ENCODE assay signal across 1 cellular context in the genomic region with DNA sequence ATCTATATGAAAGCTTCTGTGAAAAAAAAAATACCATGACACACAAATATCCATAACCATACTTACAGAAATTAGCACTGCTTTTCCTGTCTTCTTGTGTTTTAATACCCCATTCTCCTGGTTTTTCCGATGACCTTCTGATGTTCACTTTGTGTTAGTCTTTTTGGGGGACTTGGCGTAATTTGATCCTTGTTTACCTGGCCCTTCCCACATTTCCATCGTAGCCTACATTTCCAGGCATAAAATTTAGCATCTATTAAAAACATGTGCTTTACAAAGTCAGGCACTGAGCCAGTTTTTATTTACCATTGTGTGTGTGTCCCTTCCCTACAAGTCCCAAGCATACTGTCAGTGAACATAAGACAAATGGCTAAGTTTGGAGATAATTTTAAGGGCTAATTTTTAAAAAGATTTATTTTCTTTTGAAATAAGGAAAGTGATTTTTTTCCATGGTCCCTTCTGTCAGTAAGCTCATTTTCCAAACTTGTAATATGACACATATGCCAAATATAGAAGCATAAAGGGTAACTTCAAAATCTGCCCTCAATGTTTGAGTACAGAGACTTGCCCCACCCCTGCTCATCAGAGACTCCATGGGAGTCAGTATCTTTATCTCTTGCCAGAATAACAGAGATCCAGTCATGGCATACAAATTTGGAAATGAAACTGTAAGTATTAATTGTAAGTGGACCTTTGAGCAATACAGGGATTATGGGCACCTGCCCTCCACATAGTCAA.
A peak's percentile ranks its signal among the peaks of the same experiment; 100 is the strongest.
TF ChIP-seq lines count a peak whose summit lies in the region.

No MANE protein-coding gene starts in this region.

TF ChIP-seq in HepG2, 621 proteins besides CTCF, POLR2A, EP300 and RAD21 (continues in another document):
- TF ChIP-seq ARNT2 (CRISPR knock-in tag; IDR thresholded peaks at IDR 0.05; ENCODE audit: low read depth) (no peak), ELF4 (CRISPR knock-in tag; IDR thresholded peaks at IDR 0.05; ENCODE audit: borderline replicate concordance) (no peak), SMYD3 (CRISPR knock-in tag; IDR thresholded peaks at IDR 0.05) (no peak), SETDB1 (CRISPR knock-in tag; IDR thresholded peaks at IDR 0.05; ENCODE audit: borderline replicate concordance) (no peak), GATAD2A (CRISPR knock-in tag; IDR thresholded peaks at IDR 0.05) (peak; percentile 25), ZNF3 (CRISPR knock-in tag; IDR thresholded peaks at IDR 0.05) (no peak), XRCC5 (optimal IDR thresholded peaks at IDR 0.05; ENCODE audit: low read length) (no peak), EEA1 (CRISPR knock-in tag; IDR thresholded peaks at IDR 0.05; ENCODE audit: borderline replicate concordance) (no peak), NR2F6 (IDR thresholded peaks at IDR 0.05) (no peak), NR2F6 (CRISPR knock-in tag; IDR thresholded peaks at IDR 0.05) (no peak), ZFP36 (IDR thresholded peaks at IDR 0.05; ENCODE audit: borderline replicate concordance, low read depth, low read length, partially characterized antibody) (no peak), MED1 (CRISPR knock-in tag; IDR thresholded peaks at IDR 0.05) (0 out of 2 replicates have a peak, but pooled peaks have one; percentile 26), NCOA2 (CRISPR knock-in tag; IDR thresholded peaks at IDR 0.05) (peak; percentile 9; the same call in 1 of the 2 replicates), POGZ (CRISPR knock-in tag; IDR thresholded peaks at IDR 0.05) (peak; percentile 58), ZMYM4 (CRISPR knock-in tag; IDR thresholded peaks at IDR 0.05) (peak; percentile 55), GATA4 (IDR thresholded peaks at IDR 0.05; ENCODE audit: borderline replicate concordance, low read depth) (no peak), ATAD3A (CRISPR knock-in tag; IDR thresholded peaks at IDR 0.05) (no peak), POLR2AphosphoS5 (IDR thresholded peaks at IDR 0.05; ENCODE audit: low read depth, low read length) (no peak), SAP130 (CRISPR knock-in tag; IDR thresholded peaks at IDR 0.05; ENCODE audit: low read depth) (peak; percentile 11; the same call in 1 of the 2 replicates), NKX3-1 (CRISPR knock-in tag; IDR thresholded peaks at IDR 0.05) (0 out of 2 replicates have a peak, but pooled peaks have one; percentile 4), TP53 (CRISPR knock-in tag; conservative IDR thresholded peaks at IDR 0.05) (no peak), SIX4 (CRISPR knock-in tag; IDR thresholded peaks at IDR 0.05) (peak; percentile 82)
- TF ChIP-seq, protein P1, sequence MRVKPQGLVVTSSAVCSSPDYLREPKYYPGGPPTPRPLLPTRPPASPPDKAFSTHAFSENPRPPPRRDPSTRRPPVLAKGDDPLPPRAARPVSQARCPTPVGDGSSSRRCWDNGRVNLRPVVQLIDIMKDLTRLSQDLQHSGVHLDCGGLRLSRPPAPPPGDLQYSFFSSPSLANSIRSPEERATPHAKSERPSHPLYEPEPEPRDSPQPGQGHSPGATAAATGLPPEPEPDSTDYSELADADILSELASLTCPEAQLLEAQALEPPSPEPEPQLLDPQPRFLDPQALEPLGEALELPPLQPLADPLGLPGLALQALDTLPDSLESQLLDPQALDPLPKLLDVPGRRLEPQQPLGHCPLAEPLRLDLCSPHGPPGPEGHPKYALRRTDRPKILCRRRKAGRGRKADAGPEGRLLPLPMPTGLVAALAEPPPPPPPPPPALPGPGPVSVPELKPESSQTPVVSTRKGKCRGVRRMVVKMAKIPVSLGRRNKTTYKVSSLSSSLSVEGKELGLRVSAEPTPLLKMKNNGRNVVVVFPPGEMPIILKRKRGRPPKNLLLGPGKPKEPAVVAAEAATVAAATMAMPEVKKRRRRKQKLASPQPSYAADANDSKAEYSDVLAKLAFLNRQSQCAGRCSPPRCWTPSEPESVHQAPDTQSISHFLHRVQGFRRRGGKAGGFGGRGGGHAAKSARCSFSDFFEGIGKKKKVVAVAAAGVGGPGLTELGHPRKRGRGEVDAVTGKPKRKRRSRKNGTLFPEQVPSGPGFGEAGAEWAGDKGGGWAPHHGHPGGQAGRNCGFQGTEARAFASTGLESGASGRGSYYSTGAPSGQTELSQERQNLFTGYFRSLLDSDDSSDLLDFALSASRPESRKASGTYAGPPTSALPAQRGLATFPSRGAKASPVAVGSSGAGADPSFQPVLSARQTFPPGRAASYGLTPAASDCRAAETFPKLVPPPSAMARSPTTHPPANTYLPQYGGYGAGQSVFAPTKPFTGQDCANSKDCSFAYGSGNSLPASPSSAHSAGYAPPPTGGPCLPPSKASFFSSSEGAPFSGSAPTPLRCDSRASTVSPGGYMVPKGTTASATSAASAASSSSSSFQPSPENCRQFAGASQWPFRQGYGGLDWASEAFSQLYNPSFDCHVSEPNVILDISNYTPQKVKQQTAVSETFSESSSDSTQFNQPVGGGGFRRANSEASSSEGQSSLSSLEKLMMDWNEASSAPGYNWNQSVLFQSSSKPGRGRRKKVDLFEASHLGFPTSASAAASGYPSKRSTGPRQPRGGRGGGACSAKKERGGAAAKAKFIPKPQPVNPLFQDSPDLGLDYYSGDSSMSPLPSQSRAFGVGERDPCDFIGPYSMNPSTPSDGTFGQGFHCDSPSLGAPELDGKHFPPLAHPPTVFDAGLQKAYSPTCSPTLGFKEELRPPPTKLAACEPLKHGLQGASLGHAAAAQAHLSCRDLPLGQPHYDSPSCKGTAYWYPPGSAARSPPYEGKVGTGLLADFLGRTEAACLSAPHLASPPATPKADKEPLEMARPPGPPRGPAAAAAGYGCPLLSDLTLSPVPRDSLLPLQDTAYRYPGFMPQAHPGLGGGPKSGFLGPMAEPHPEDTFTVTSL (CRISPR knock-in tag; IDR thresholded peaks at IDR 0.05; ENCODE audit: borderline replicate concordance), result 0 out of 2 replicates have a peak, but pooled peaks have one; percentile 26
- TF ChIP-seq, protein P2, sequence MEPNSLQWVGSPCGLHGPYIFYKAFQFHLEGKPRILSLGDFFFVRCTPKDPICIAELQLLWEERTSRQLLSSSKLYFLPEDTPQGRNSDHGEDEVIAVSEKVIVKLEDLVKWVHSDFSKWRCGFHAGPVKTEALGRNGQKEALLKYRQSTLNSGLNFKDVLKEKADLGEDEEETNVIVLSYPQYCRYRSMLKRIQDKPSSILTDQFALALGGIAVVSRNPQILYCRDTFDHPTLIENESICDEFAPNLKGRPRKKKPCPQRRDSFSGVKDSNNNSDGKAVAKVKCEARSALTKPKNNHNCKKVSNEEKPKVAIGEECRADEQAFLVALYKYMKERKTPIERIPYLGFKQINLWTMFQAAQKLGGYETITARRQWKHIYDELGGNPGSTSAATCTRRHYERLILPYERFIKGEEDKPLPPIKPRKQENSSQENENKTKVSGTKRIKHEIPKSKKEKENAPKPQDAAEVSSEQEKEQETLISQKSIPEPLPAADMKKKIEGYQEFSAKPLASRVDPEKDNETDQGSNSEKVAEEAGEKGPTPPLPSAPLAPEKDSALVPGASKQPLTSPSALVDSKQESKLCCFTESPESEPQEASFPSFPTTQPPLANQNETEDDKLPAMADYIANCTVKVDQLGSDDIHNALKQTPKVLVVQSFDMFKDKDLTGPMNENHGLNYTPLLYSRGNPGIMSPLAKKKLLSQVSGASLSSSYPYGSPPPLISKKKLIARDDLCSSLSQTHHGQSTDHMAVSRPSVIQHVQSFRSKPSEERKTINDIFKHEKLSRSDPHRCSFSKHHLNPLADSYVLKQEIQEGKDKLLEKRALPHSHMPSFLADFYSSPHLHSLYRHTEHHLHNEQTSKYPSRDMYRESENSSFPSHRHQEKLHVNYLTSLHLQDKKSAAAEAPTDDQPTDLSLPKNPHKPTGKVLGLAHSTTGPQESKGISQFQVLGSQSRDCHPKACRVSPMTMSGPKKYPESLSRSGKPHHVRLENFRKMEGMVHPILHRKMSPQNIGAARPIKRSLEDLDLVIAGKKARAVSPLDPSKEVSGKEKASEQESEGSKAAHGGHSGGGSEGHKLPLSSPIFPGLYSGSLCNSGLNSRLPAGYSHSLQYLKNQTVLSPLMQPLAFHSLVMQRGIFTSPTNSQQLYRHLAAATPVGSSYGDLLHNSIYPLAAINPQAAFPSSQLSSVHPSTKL (CRISPR knock-in tag; IDR thresholded peaks at IDR 0.05), result peak; percentile 10; the same call in 1 of the 2 replicates
- TF ChIP-seq, protein P3, sequence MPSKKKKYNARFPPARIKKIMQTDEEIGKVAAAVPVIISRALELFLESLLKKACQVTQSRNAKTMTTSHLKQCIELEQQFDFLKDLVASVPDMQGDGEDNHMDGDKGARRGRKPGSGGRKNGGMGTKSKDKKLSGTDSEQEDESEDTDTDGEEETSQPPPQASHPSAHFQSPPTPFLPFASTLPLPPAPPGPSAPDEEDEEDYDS (CRISPR knock-in tag; IDR thresholded peaks at IDR 0.05), result no peak
- TF ChIP-seq, protein P4, sequence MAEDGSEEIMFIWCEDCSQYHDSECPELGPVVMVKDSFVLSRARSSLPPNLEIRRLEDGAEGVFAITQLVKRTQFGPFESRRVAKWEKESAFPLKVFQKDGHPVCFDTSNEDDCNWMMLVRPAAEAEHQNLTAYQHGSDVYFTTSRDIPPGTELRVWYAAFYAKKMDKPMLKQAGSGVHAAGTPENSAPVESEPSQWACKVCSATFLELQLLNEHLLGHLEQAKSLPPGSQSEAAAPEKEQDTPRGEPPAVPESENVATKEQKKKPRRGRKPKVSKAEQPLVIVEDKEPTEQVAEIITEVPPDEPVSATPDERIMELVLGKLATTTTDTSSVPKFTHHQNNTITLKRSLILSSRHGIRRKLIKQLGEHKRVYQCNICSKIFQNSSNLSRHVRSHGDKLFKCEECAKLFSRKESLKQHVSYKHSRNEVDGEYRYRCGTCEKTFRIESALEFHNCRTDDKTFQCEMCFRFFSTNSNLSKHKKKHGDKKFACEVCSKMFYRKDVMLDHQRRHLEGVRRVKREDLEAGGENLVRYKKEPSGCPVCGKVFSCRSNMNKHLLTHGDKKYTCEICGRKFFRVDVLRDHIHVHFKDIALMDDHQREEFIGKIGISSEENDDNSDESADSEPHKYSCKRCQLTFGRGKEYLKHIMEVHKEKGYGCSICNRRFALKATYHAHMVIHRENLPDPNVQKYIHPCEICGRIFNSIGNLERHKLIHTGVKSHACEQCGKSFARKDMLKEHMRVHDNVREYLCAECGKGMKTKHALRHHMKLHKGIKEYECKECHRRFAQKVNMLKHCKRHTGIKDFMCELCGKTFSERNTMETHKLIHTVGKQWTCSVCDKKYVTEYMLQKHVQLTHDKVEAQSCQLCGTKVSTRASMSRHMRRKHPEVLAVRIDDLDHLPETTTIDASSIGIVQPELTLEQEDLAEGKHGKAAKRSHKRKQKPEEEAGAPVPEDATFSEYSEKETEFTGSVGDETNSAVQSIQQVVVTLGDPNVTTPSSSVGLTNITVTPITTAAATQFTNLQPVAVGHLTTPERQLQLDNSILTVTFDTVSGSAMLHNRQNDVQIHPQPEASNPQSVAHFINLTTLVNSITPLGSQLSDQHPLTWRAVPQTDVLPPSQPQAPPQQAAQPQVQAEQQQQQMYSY (CRISPR knock-in tag; IDR thresholded peaks at IDR 0.05), result 0 out of 2 replicates have a peak, but pooled peaks have one; percentile 23
- TF ChIP-seq, protein P5, sequence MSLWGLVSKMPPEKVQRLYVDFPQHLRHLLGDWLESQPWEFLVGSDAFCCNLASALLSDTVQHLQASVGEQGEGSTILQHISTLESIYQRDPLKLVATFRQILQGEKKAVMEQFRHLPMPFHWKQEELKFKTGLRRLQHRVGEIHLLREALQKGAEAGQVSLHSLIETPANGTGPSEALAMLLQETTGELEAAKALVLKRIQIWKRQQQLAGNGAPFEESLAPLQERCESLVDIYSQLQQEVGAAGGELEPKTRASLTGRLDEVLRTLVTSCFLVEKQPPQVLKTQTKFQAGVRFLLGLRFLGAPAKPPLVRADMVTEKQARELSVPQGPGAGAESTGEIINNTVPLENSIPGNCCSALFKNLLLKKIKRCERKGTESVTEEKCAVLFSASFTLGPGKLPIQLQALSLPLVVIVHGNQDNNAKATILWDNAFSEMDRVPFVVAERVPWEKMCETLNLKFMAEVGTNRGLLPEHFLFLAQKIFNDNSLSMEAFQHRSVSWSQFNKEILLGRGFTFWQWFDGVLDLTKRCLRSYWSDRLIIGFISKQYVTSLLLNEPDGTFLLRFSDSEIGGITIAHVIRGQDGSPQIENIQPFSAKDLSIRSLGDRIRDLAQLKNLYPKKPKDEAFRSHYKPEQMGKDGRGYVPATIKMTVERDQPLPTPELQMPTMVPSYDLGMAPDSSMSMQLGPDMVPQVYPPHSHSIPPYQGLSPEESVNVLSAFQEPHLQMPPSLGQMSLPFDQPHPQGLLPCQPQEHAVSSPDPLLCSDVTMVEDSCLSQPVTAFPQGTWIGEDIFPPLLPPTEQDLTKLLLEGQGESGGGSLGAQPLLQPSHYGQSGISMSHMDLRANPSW (CRISPR knock-in tag; IDR thresholded peaks at IDR 0.05; ENCODE audit: borderline replicate concordance), result no peak
- TF ChIP-seq, protein P6, sequence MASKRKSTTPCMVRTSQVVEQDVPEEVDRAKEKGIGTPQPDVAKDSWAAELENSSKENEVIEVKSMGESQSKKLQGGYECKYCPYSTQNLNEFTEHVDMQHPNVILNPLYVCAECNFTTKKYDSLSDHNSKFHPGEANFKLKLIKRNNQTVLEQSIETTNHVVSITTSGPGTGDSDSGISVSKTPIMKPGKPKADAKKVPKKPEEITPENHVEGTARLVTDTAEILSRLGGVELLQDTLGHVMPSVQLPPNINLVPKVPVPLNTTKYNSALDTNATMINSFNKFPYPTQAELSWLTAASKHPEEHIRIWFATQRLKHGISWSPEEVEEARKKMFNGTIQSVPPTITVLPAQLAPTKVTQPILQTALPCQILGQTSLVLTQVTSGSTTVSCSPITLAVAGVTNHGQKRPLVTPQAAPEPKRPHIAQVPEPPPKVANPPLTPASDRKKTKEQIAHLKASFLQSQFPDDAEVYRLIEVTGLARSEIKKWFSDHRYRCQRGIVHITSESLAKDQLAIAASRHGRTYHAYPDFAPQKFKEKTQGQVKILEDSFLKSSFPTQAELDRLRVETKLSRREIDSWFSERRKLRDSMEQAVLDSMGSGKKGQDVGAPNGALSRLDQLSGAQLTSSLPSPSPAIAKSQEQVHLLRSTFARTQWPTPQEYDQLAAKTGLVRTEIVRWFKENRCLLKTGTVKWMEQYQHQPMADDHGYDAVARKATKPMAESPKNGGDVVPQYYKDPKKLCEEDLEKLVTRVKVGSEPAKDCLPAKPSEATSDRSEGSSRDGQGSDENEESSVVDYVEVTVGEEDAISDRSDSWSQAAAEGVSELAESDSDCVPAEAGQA (IDR thresholded peaks at IDR 0.05; ENCODE audit: low read depth), result no peak
- TF ChIP-seq, protein P6 (CRISPR knock-in tag; IDR thresholded peaks at IDR 0.05; ENCODE audit: borderline replicate concordance), result 0 out of 2 replicates have a peak, but pooled peaks have one; percentile 48
